In the genomic region with DNA sequence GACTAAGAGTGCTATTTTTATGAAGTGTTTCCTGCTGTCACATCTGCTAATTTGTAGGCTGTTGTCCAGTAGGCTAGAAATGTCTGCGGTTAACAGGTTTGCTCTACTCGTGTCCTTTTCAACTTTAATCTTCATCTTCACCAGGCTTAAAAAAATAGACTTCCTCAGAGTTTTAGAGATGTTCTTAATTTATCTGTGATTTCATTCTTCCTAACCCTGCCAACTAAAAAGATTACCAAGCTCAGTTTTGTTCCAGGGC, we compare ENCODE assay signal across 17 cellular contexts.
DNase-seq lines count a peak whose midpoint lies in the region; ATAC-seq and TF ChIP-seq lines count a peak whose summit lies in the region.
"Had no signal": no experiment of that assay in that cellular context is flagged by ENCODE, and none has a peak within 500 bp of the region (broad histone marks: within the 10 kb centered on the region; RNA-seq: fewer than 3 reads in every experiment).

No MANE protein-coding gene starts in this region.

- peaks cover 11 to 44% of the 10 kb centered on the region in 2 donors for H3K36me3 Mint-ChIP-seq in activated T-cell treated with anti-CD3 and anti-CD28 coated beads, Interleukin-2, amount 50 U/mL, for 72 hours (ENCODE audit: insufficient read depth in 2 of 2)
- peaks cover 85% of the 10 kb centered on the region for H3K36me3 Mint-ChIP-seq in brain
- peaks cover 100% of the 10 kb centered on the region for H3K36me3 Mint-ChIP-seq in stimulated activated effector memory CD8-positive, alpha-beta T cell treated with anti-CD3 and anti-CD28 coated beads, Interleukin-12 subunit alpha, Interleukin-12 subunit beta, amount 100 ng/mL, for 72 hours

- no peak overlapping the region for H3K4me3 Mint-ChIP-seq in activated T-cell treated with anti-CD3 and anti-CD28 coated beads, Interleukin-2, amount 50 U/mL, for 72 hours
- H3K4me3 Mint-ChIP-seq in brain: no peak overlapping the region
- H3K4me3 Mint-ChIP-seq in stimulated activated effector memory CD8-positive, alpha-beta T cell treated with anti-CD3 and anti-CD28 coated beads, Interleukin-12 subunit alpha, Interleukin-12 subunit beta, amount 100 ng/mL, for 72 hours: no peak overlapping the region

- ATAC-seq in activated T-cell treated with anti-CD3 and anti-CD28 coated beads, Interleukin-2, amount 50 U/mL, for 72 hours (replicated peaks in 1 of 2): no peak
- ATAC-seq in stimulated activated effector memory CD8-positive, alpha-beta T cell treated with anti-CD3 and anti-CD28 coated beads, Interleukin-12 subunit alpha, Interleukin-12 subunit beta, amount 100 ng/mL, for 72 hours: no peak
- ATAC-seq in activated CD4-positive, CD25-positive, alpha-beta regulatory T cell treated with anti-CD3 and anti-CD28 coated beads, Interleukin-2, amount 50 U/mL, for 24 hours: no peak
- ATAC-seq: HepG2 had no signal

- peak overlapping the region; percentile 91 for H3K27ac Mint-ChIP-seq in activated T-cell treated with anti-CD3 and anti-CD28 coated beads, Interleukin-2, amount 50 U/mL, for 72 hours
- peak overlapping the region in 4 of 5 experiments; percentile 16 to 80 (median 35) for H3K27ac Mint-ChIP-seq in brain
- H3K27ac Mint-ChIP-seq in stimulated activated effector memory CD8-positive, alpha-beta T cell treated with anti-CD3 and anti-CD28 coated beads, Interleukin-12 subunit alpha, Interleukin-12 subunit beta, amount 100 ng/mL, for 72 hours: peak overlapping the region; percentile 86

- no peak for DNase-seq in activated T-cell treated with anti-CD3 and anti-CD28 coated beads, Interleukin-2, amount 50 U/mL, for 72 hours
- DNase-seq in activated T-cell treated with anti-CD3 and anti-CD28 coated beads, Interleukin-2, amount 50 U/mL, for 1 hour: no peak
- DNase-seq in stimulated activated effector memory CD8-positive, alpha-beta T cell treated with anti-CD3 and anti-CD28 coated beads, Interleukin-12 subunit alpha, Interleukin-12 subunit beta, amount 100 ng/mL, for 72 hours (ENCODE audit: low spot score in 2 of 2): no peak
- DNase-seq in NCI-H2171 (lab: John Stamatoyannopoulos, UW): no peak
- no peak for DNase-seq in NCI-H446 treated with DMSO at 0.1 percent for 48 hours (lab: John Stamatoyannopoulos, UW)
- DNase-seq: activated CD4-positive, CD25-positive, alpha-beta regulatory T cell; GF-D8; midbrain; NCI-H1694; ovary; SIG-M5; stimulated activated CD4-positive, alpha-beta T cell treated with anti-CD3 and anti-CD28 coated beads, Interleukin-1b, Interleukin-23, amount 100 ng/mL, for 48 hours had no signal

- no peaks in the 10 kb centered on the region for H3K27me3 Mint-ChIP-seq in activated T-cell treated with anti-CD3 and anti-CD28 coated beads, Interleukin-2, amount 50 U/mL, for 72 hours (ENCODE audit: low read depth)
- H3K27me3 Mint-ChIP-seq in brain: no peaks in the 10 kb centered on the region

- peaks cover 98% of the 10 kb centered on the region for H3K36me3 ChIP-seq in KOPT-K1 (ENCODE audit: insufficient read depth, low read length)
- H3K36me3 ChIP-seq: ovary had no signal

- peaks cover 44% of the 10 kb centered on the region for H3K4me1 Mint-ChIP-seq in activated T-cell treated with anti-CD3 and anti-CD28 coated beads, Interleukin-2, amount 50 U/mL, for 72 hours (ENCODE audit: low read depth)
- H3K4me1 Mint-ChIP-seq in brain: no peaks in the 10 kb centered on the region
- peaks cover 29% of the 10 kb centered on the region for H3K4me1 Mint-ChIP-seq in stimulated activated effector memory CD8-positive, alpha-beta T cell treated with anti-CD3 and anti-CD28 coated beads, Interleukin-12 subunit alpha, Interleukin-12 subunit beta, amount 100 ng/mL, for 72 hours

- H3K9me3 ChIP-seq in KOPT-K1 (ENCODE audit: insufficient read depth, low read length, poor library complexity, severe bottlenecking): no peaks in the 10 kb centered on the region
- H3K9me3 ChIP-seq: ovary had no signal

- no peaks in the 10 kb centered on the region for H3K9me3 Mint-ChIP-seq in activated T-cell treated with anti-CD3 and anti-CD28 coated beads, Interleukin-2, amount 50 U/mL, for 72 hours
- no peaks in the 10 kb centered on the region for H3K9me3 Mint-ChIP-seq in brain
- H3K9me3 Mint-ChIP-seq in stimulated activated effector memory CD8-positive, alpha-beta T cell treated with anti-CD3 and anti-CD28 coated beads, Interleukin-12 subunit alpha, Interleukin-12 subunit beta, amount 100 ng/mL, for 72 hours: no peaks in the 10 kb centered on the region

- peak overlapping the region; percentile 21 for H3K27ac ChIP-seq in KOPT-K1 (ENCODE audit: low read depth, low read length, poor library complexity, severe bottlenecking)
- H3K27ac ChIP-seq: hepatocyte, ovary had no signal

- TF ChIP-seq CTCF in brain (conservative IDR thresholded peaks at IDR 0.05): no peak

Comparison
In these comparisons a context has a peak if more than half of its experiments do, and no peak if none do; other contexts are left out.
1. H3K27ac Mint-ChIP-seq: peak in every context shown above with its lines; median percentile 91 in activated T-cell treated with anti-CD3 and anti-CD28 coated beads, Interleukin-2, amount 50 U/mL, for 72 hours; 86 in stimulated activated effector memory CD8-positive, alpha-beta T cell treated with anti-CD3 and anti-CD28 coated beads, Interleukin-12 subunit alpha, Interleukin-12 subunit beta, amount 100 ng/mL, for 72 hours; 35 in brain.